ENCODE assay signal across 1 cellular context in the genomic region with DNA sequence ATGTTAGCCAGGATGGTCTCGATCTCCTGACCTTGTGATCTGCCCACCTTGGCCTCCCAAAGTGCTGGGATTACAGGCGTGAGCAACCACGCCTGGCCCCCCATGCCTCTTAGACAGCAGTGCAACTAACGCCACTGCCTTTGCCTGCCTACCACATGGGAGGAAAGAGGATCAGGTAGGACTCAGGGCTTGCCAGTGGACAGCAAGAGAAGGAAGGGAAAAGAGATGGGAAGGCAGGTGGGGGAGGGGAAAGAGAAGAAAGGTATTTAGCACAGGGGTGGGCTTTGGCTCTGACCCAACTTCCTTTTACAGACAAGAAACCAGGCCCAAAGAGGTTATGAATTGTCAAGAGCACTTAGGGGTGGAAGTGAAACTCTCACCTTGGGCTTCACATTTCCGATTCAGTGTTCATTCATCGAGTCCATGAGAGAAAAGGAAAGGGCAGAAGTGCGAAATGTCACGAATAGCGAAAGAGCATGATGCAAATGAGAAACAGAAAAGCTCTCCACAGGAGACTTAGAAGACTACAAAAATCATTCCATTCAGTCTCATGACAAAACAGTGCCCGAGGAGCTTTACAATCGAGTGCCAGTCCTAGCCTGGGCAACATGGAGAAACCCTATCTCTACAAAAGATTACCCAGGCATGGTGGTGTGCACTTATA.
A peak's percentile ranks its signal among the peaks of the same experiment; 100 is the strongest.
TF ChIP-seq lines count a peak whose summit lies in the region.

No MANE protein-coding gene starts in this region.

TF ChIP-seq in GM12878, 131 proteins besides CTCF, POLR2A, EP300 and RAD21 (continued from another document and continues in another):
- TF ChIP-seq, protein P1, sequence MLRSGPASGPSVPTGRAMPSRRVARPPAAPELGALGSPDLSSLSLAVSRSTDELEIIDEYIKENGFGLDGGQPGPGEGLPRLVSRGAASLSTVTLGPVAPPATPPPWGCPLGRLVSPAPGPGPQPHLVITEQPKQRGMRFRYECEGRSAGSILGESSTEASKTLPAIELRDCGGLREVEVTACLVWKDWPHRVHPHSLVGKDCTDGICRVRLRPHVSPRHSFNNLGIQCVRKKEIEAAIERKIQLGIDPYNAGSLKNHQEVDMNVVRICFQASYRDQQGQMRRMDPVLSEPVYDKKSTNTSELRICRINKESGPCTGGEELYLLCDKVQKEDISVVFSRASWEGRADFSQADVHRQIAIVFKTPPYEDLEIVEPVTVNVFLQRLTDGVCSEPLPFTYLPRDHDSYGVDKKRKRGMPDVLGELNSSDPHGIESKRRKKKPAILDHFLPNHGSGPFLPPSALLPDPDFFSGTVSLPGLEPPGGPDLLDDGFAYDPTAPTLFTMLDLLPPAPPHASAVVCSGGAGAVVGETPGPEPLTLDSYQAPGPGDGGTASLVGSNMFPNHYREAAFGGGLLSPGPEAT (IDR thresholded peaks at IDR 0.05; ENCODE audit: low read depth), result peak; percentile 94
- TF ChIP-seq SMC3 (IDR thresholded peaks at IDR 0.05; ENCODE audit: borderline replicate concordance, low read length) (0 out of 2 replicates have a peak, but pooled peaks have one; percentile 2), ELK1 (IDR thresholded peaks at IDR 0.05; ENCODE audit: low read depth, low read length) (no peak), SMAD5 (IDR thresholded peaks at IDR 0.05; ENCODE audit: low read depth) (peak; percentile 70; the same call in 1 of the 2 replicates), RELA (IDR thresholded peaks at IDR 0.05; ENCODE audit: borderline replicate concordance, partially characterized antibody) (peak; percentile 59), SRF (IDR thresholded peaks at IDR 0.05; ENCODE audit: low read depth in 2 of 2, low read length in 2 of 2) (peak in 1 of 2 experiments; percentile 81; a peak in 2 of 4 replicates), KLF5 (IDR thresholded peaks at IDR 0.05; ENCODE audit: partially characterized antibody) (peak; percentile 91), ZNF207 (IDR thresholded peaks at IDR 0.05; ENCODE audit: borderline replicate concordance) (0 out of 2 replicates have a peak, but pooled peaks have one; percentile 48), CREM (IDR thresholded peaks at IDR 0.05; ENCODE audit: low read depth) (peak; percentile 93), ZBTB40 (IDR thresholded peaks at IDR 0.05; ENCODE audit: borderline replicate concordance) (peak; percentile 33; the same call in 1 of the 2 replicates), CEBPZ (IDR thresholded peaks at IDR 0.05; ENCODE audit: low read depth, low read length) (no peak), ASH2L (IDR thresholded peaks at IDR 0.05; ENCODE audit: borderline replicate concordance, low read depth) (no peak), KAT2A (conservative IDR thresholded peaks at IDR 0.05; ENCODE audit: control insufficient read depth, low read depth, low read length) (no peak), ZNF622 (IDR thresholded peaks at IDR 0.05) (no peak), HSF1 (IDR thresholded peaks at IDR 0.05; ENCODE audit: low read depth, low read length) (no peak), SUZ12 (IDR thresholded peaks at IDR 0.05; ENCODE audit: unreplicated experiment) (no peak), HCFC1 (IDR thresholded peaks at IDR 0.05; ENCODE audit: low read length) (no peak), PML (IDR thresholded peaks at IDR 0.05; ENCODE audit: low read length) (no peak; the same call in 1 of the 2 replicates), ZNF217 (IDR thresholded peaks at IDR 0.05) (peak; percentile 87), NFIC (IDR thresholded peaks at IDR 0.05; ENCODE audit: low read depth, low read length) (peak; percentile 92), RFX5 (IDR thresholded peaks at IDR 0.05; ENCODE audit: low read depth, low read length) (no peak), SP1 (IDR thresholded peaks at IDR 0.05; ENCODE audit: low read depth, low read length) (peak; percentile 88), CBX3 (IDR thresholded peaks at IDR 0.05; ENCODE audit: borderline replicate concordance, low read depth) (no peak), IKZF1 (conservative IDR thresholded peaks at IDR 0.05) (peak; percentile 98), CHD1 (IDR thresholded peaks at IDR 0.05; ENCODE audit: low read depth, low read length) (no peak), SIX5 (IDR thresholded peaks at IDR 0.05; ENCODE audit: low read depth, low read length, severe bottlenecking) (no peak), RBBP5 (conservative IDR thresholded peaks at IDR 0.05) (no peak), IKZF2 (IDR thresholded peaks at IDR 0.05) (peak; percentile 98), ESRRA (IDR thresholded peaks at IDR 0.05; ENCODE audit: low read length) (0 out of 2 replicates have a peak, but pooled peaks have one; percentile 54), E2F4 (IDR thresholded peaks at IDR 0.05; ENCODE audit: low read depth, low read length) (no peak), SUPT20H (IDR thresholded peaks at IDR 0.05; ENCODE audit: borderline replicate concordance, control insufficient read depth, low read depth, low read length) (no peak), USF1 (IDR thresholded peaks at IDR 0.05; ENCODE audit: borderline replicate concordance, extremely low read length, insufficient read depth, low read depth, low read length) (no peak), SIN3A (IDR thresholded peaks at IDR 0.05; ENCODE audit: low read depth, low read length) (no peak), ETV6 (conservative IDR thresholded peaks at IDR 0.05 in 1 of 2, IDR thresholded peaks at IDR 0.05 in 1 of 2; ENCODE audit: borderline replicate concordance in 1 of 2, low read depth in 1 of 2) (peak in 1 of 2 experiments; percentile 100; a peak in 2 of 4 replicates), NBN (IDR thresholded peaks at IDR 0.05) (peak; percentile 98), NRF1 (conservative IDR thresholded peaks at IDR 0.05; ENCODE audit: low read depth, low read length) (no peak), NR2F1 (conservative IDR thresholded peaks at IDR 0.05) (peak; percentile 95), TCF12 (IDR thresholded peaks at IDR 0.05; ENCODE audit: low read depth, low read length) (peak; percentile 95), JUNB (IDR thresholded peaks at IDR 0.05) (peak; percentile 94), GABPA (IDR thresholded peaks at IDR 0.05; ENCODE audit: low read depth) (no peak; the same call in 1 of the 2 replicates), YBX1 (IDR thresholded peaks at IDR 0.05) (no peak)
- TF ChIP-seq, protein P2, sequence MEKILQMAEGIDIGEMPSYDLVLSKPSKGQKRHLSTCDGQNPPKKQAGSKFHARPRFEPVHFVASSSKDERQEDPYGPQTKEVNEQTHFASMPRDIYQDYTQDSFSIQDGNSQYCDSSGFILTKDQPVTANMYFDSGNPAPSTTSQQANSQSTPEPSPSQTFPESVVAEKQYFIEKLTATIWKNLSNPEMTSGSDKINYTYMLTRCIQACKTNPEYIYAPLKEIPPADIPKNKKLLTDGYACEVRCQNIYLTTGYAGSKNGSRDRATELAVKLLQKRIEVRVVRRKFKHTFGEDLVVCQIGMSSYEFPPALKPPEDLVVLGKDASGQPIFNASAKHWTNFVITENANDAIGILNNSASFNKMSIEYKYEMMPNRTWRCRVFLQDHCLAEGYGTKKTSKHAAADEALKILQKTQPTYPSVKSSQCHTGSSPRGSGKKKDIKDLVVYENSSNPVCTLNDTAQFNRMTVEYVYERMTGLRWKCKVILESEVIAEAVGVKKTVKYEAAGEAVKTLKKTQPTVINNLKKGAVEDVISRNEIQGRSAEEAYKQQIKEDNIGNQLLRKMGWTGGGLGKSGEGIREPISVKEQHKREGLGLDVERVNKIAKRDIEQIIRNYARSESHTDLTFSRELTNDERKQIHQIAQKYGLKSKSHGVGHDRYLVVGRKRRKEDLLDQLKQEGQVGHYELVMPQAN (conservative IDR thresholded peaks at IDR 0.05), result no peak
- TF ChIP-seq, protein P3, sequence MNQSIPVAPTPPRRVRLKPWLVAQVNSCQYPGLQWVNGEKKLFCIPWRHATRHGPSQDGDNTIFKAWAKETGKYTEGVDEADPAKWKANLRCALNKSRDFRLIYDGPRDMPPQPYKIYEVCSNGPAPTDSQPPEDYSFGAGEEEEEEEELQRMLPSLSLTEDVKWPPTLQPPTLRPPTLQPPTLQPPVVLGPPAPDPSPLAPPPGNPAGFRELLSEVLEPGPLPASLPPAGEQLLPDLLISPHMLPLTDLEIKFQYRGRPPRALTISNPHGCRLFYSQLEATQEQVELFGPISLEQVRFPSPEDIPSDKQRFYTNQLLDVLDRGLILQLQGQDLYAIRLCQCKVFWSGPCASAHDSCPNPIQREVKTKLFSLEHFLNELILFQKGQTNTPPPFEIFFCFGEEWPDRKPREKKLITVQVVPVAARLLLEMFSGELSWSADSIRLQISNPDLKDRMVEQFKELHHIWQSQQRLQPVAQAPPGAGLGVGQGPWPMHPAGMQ (IDR thresholded peaks at IDR 0.05; ENCODE audit: borderline replicate concordance), result no peak
